In the genomic region with DNA sequence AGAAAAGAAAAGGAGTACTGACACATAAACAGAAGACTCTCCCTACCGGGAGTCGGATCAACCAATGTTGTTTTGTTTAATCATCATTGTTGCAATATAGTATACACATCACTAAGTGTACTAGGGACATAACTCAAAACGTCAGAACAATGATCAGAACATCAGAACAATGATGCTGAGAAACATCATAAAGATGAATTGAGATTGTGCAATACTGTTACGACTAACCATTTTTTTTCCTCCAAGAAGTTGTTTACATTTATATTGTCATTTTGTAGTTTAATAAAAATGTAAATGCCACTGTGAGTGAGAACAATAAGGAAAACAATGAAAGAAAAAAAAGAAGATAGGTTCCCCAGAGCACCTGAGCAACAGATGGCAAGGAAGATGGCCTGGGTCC, we compare ENCODE assay signal across 29 cellular contexts.
"Had no signal": no experiment of that assay in that cellular context is flagged by ENCODE, and none has a peak within 500 bp of the region (broad histone marks: within the 10 kb centered on the region; RNA-seq: fewer than 3 reads in every experiment).

No MANE protein-coding gene starts in this region.

- H3K27ac ChIP-seq: stomach, suprapubic skin, testis, thoracic aorta, thyroid gland, tibial artery, tibial nerve, transverse colon, upper lobe of left lung, upper lobe of right lung, uterus, vagina had no signal

- H3K27me3 Mint-ChIP-seq: stimulated activated memory B cell treated with anti-CD40 and anti-IgM and Interleukin-4, amounts not matched to agents 10 μg/mL and 1 μg/mL and 100 μg/mL, for 72 hours; stimulated activated naive B cell treated with anti-CD40 and anti-IgM and Interleukin-4, amounts not matched to agents 10 μg/mL and 1 μg/mL and 100 μg/mL, for 72 hours; stimulated activated naive CD8-positive, alpha-beta T cell treated with anti-CD3 and anti-CD28 coated beads, Interleukin-15, amount 100 ng/mL, for 72 hours; stimulated activated naive CD8-positive, alpha-beta T cell treated with anti-CD3 and anti-CD28 coated beads, Interleukin-15, Interleukin-2, amounts not matched to agents 100 ng/mL and 50 ng/mL, for 24 hours; type B pancreatic cell had no signal

- H3K4me3 ChIP-seq: stomach, suprapubic skin, testis, thoracic aorta, thyroid gland, tibial artery, tibial nerve, transverse colon, upper lobe of left lung, upper lobe of right lung, uterus, vagina had no signal

- H3K9me3 Mint-ChIP-seq: stimulated activated memory B cell treated with anti-CD40 and anti-IgM and Interleukin-4, amounts not matched to agents 10 μg/mL and 1 μg/mL and 100 μg/mL, for 72 hours; type B pancreatic cell had no signal

- DNase-seq: stimulated activated CD4-positive, alpha-beta T cell treated with anti-CD3 and anti-CD28 coated beads, Interleukin-2, amount 100 ng/mL, for 48 hours; stimulated activated CD4-positive, alpha-beta T cell treated with anti-CD3 and anti-CD28 coated beads, Interleukin-4, amount 100 ng/mL, for 1 hour; stimulated activated CD4-positive, alpha-beta T cell treated with anti-CD3 and anti-CD28 coated beads, Interleukin-4, amount 100 ng/mL, for 24 hours; stimulated activated CD4-positive, alpha-beta T cell treated with anti-CD3 and anti-CD28 coated beads, Interleukin-4, amount 100 ng/mL, for 4 hours; stimulated activated CD8-positive, alpha-beta memory T cell treated with anti-CD3 and anti-CD28 coated beads, Interleukin-4, amount 100 ng/mL, for 48 hours; stimulated activated naive B cell treated with anti-CD40 and anti-IgM and Interleukin-4, amounts not matched to agents 10 μg/mL and 1 μg/mL and 100 μg/mL, for 72 hours; stimulated activated naive CD4-positive, alpha-beta T cell; stimulated activated naive CD4-positive, alpha-beta T cell treated with Interleukin-2 at 50 U/mL for 16 hours; stimulated activated naive CD8-positive, alpha-beta T cell treated with anti-CD3 and anti-CD28 coated beads, Interleukin-15, amount 100 ng/mL, for 72 hours; stimulated activated naive CD8-positive, alpha-beta T cell treated with anti-CD3 and anti-CD28 coated beads, Interleukin-15, Interleukin-2, amounts not matched to agents 100 U/mL and 50 U/mL, for 24 hours; stomach; substantia nigra; testis; thyroid gland; tibial artery; transverse colon; trophoblast cell; upper lobe of left lung; upper lobe of right lung; uterus had no signal

- H3K4me1 Mint-ChIP-seq: stimulated activated effector memory CD8-positive, alpha-beta T cell treated with anti-CD3 and anti-CD28 coated beads, Interleukin-12 subunit alpha, Interleukin-12 subunit beta, amount 100 ng/mL, for 72 hours; stimulated activated memory B cell treated with anti-CD40 and anti-IgM and Interleukin-4, amounts not matched to agents 10 μg/mL and 1 μg/mL and 100 μg/mL, for 72 hours; stimulated activated naive B cell treated with anti-CD40 and anti-IgM and Interleukin-4, amounts not matched to agents 10 μg/mL and 1 μg/mL and 100 μg/mL, for 72 hours; stimulated activated naive CD8-positive, alpha-beta T cell treated with anti-CD3 and anti-CD28 coated beads, Interleukin-15, amount 100 ng/mL, for 72 hours had no signal

- H3K27me3 ChIP-seq: stomach, suprapubic skin, testis, thyroid gland, tibial artery, tibial nerve, transverse colon, upper lobe of left lung, upper lobe of right lung, uterus, vagina had no signal

- FAIRE-seq: urothelium cell line had no signal

- H3K36me3 ChIP-seq: stomach, suprapubic skin, thoracic aorta, thyroid gland, tibial artery, tibial nerve, transverse colon, upper lobe of left lung, upper lobe of right lung, uterus, vagina had no signal

- ATAC-seq: stimulated activated effector memory CD8-positive, alpha-beta T cell treated with anti-CD3 and anti-CD28 coated beads, Interleukin-12 subunit alpha, Interleukin-12 subunit beta, amount 100 ng/mL, for 72 hours; stimulated activated memory B cell treated with anti-CD40 and anti-IgM and Interleukin-4, amounts not matched to agents 10 μg/mL and 1 μg/mL and 100 μg/mL, for 72 hours; stimulated activated naive B cell treated with anti-CD40 and anti-IgM and Interleukin-4, amounts not matched to agents 10 μg/mL and 1 μg/mL and 100 μg/mL, for 72 hours; stimulated activated naive CD8-positive, alpha-beta T cell treated with anti-CD3 and anti-CD28 coated beads, Interleukin-15, amount 100 ng/mL, for 72 hours; stimulated activated naive CD8-positive, alpha-beta T cell treated with anti-CD3 and anti-CD28 coated beads, Interleukin-15, Interleukin-2, amounts not matched to agents 100 U/mL and 50 U/mL, for 24 hours; upper lobe of right lung had no signal

- H3K4me3 Mint-ChIP-seq: stimulated activated effector memory CD8-positive, alpha-beta T cell treated with anti-CD3 and anti-CD28 coated beads, Interleukin-12 subunit alpha, Interleukin-12 subunit beta, amount 100 ng/mL, for 72 hours; stimulated activated memory B cell treated with anti-CD40 and anti-IgM and Interleukin-4, amounts not matched to agents 10 μg/mL and 1 μg/mL and 100 μg/mL, for 72 hours; stimulated activated naive B cell treated with anti-CD40 and anti-IgM and Interleukin-4, amounts not matched to agents 10 μg/mL and 1 μg/mL and 100 μg/mL, for 72 hours; stimulated activated naive CD8-positive, alpha-beta T cell treated with anti-CD3 and anti-CD28 coated beads, Interleukin-15, amount 100 ng/mL, for 72 hours; stimulated activated naive CD8-positive, alpha-beta T cell treated with anti-CD3 and anti-CD28 coated beads, Interleukin-15, Interleukin-2, amounts not matched to agents 100 ng/mL and 50 ng/mL, for 24 hours; type B pancreatic cell had no signal

- H3K9me3 ChIP-seq: stomach, suprapubic skin, testis, thoracic aorta, thyroid gland, tibial artery, tibial nerve, transverse colon, upper lobe of left lung, upper lobe of right lung, uterus, vagina had no signal

- H3K4me1 ChIP-seq: stomach, testis, thyroid gland, tibial artery, tibial nerve, transverse colon, upper lobe of left lung, upper lobe of right lung, uterus, vagina had no signal

- H3K36me3 Mint-ChIP-seq: stimulated activated effector memory CD8-positive, alpha-beta T cell treated with anti-CD3 and anti-CD28 coated beads, Interleukin-12 subunit alpha, Interleukin-12 subunit beta, amount 100 ng/mL, for 72 hours; stimulated activated memory B cell treated with anti-CD40 and anti-IgM and Interleukin-4, amounts not matched to agents 10 μg/mL and 1 μg/mL and 100 μg/mL, for 72 hours; stimulated activated naive B cell treated with anti-CD40 and anti-IgM and Interleukin-4, amounts not matched to agents 10 μg/mL and 1 μg/mL and 100 μg/mL, for 72 hours; type B pancreatic cell had no signal

- H3K27ac Mint-ChIP-seq: stimulated activated effector memory CD8-positive, alpha-beta T cell treated with anti-CD3 and anti-CD28 coated beads, Interleukin-12 subunit alpha, Interleukin-12 subunit beta, amount 100 ng/mL, for 72 hours; stimulated activated memory B cell treated with anti-CD40 and anti-IgM and Interleukin-4, amounts not matched to agents 10 μg/mL and 1 μg/mL and 100 μg/mL, for 72 hours; stimulated activated naive B cell treated with anti-CD40 and anti-IgM and Interleukin-4, amounts not matched to agents 10 μg/mL and 1 μg/mL and 100 μg/mL, for 72 hours; stimulated activated naive CD8-positive, alpha-beta T cell treated with anti-CD3 and anti-CD28 coated beads, Interleukin-15, amount 100 ng/mL, for 72 hours; stimulated activated naive CD8-positive, alpha-beta T cell treated with anti-CD3 and anti-CD28 coated beads, Interleukin-15, Interleukin-2, amounts not matched to agents 100 ng/mL and 50 ng/mL, for 24 hours; type B pancreatic cell had no signal
